22 cellular contexts compared by ENCODE assay signal in the genomic region with DNA sequence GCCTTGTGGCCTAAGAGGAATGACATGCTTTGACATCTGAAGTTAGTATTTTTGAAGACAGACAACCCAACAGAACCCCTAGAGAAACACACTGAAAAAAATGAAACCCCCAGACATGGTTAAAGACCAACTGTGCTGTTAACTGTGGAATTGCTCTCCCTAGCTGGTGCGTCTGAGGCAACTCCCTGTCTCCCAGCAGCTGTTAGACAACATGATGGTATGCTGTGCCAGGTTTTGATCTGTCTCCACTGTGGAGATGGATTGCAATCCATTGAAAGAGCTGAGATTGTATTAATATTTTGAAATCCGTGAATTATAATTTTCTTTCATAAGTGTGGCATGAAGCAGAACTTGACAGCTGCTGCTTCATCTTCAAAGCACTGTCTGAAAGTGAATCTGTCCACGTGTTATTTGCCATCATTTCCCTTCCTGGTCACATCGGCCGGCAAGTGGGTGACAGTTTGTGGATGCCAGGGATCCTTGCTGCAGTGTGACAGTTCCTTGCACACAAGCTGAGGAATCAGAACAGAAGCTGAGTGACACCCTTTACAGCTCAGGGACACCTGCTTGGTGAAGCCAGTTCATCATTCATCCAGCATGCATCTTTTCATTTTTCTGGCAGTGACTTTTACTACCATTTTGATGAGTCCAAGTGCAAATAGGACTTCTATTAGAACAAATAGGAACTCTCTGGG.
"Had no signal": no experiment of that assay in that cellular context is flagged by ENCODE, and none has a peak within 500 bp of the region (broad histone marks: within the 10 kb centered on the region; RNA-seq: fewer than 3 reads in every experiment).

No MANE protein-coding gene starts in this region.

- H3K36me3 Mint-ChIP-seq: activated naive CD8-positive, alpha-beta T cell had no signal

- DNase-seq: activated CD4-positive, alpha-beta T cell treated with anti-CD3 and anti-CD28 coated beads for 48 hours; activated CD4-positive, alpha-beta T cell treated with anti-CD3 and anti-CD28 coated beads, Interleukin-2, amount 50 U/mL, for 48 hours; activated CD8-positive, alpha-beta memory T cell treated with anti-CD3 and anti-CD28 coated beads for 24 hours; activated effector memory CD4-positive, alpha-beta T cell treated with Interleukin-2 at 50 U/mL for 16 hours; activated naive CD4-positive, alpha-beta T cell treated with Interleukin-2 at 50 U/mL for 16 hours; anterior cingulate cortex; cerebellar nuclear complex; colonic mucosa; effector memory CD4-positive, alpha-beta T cell; gastrocnemius medialis; kidney; left colon; mammary epithelial cell; nephron progenitor cell; ovary; stimulated activated CD4-positive, alpha-beta T cell treated with anti-CD3 and anti-CD28 coated beads, Interleukin-2, amount 100 ng/mL, for 48 hours; stimulated activated naive CD4-positive, alpha-beta T cell treated with Interleukin-2 at 50 U/mL for 16 hours; T-helper 2 cell had no signal

- H2AFZ ChIP-seq: hepatocyte had no signal

- H3K27ac Mint-ChIP-seq: activated naive CD8-positive, alpha-beta T cell; nephron progenitor cell had no signal

- H3K27ac ChIP-seq: colonic mucosa, gastrocnemius medialis, hepatocyte, ovary, right atrium auricular region, tibial nerve had no signal

- H3K9me3 Mint-ChIP-seq: nephron progenitor cell had no signal

- H3K27me3 ChIP-seq: colonic mucosa, gastrocnemius medialis, hepatocyte, ovary, right atrium auricular region, tibial nerve had no signal

- H3K4me3 ChIP-seq: colonic mucosa, gastrocnemius medialis, hepatocyte, ovary, right atrium auricular region, tibial nerve had no signal

- ATAC-seq: left colon had no signal

- H3K9me3 ChIP-seq: colonic mucosa, gastrocnemius medialis, ovary, right atrium auricular region, tibial nerve had no signal

- H3K79me2 ChIP-seq: hepatocyte had no signal

- H3K36me3 ChIP-seq: colonic mucosa, gastrocnemius medialis, ovary, right atrium auricular region, tibial nerve had no signal

- H3K4me2 ChIP-seq: hepatocyte had no signal

- H3K4me3 Mint-ChIP-seq: activated naive CD8-positive, alpha-beta T cell; nephron progenitor cell had no signal
